In genomic region chr11:33713162-33713913, GRCh38 we compare ENCODE assay signal across 18 cellular contexts. TPM values are rescaled to one million over a fixed set of nuclear protein-coding genes. Genes with fewer than 3 reads are reported as not detected.
A peak's percentile ranks its signal among the peaks of the same experiment; 100 is the strongest.
DNase-seq lines count a peak whose midpoint lies in the region; ATAC-seq and TF ChIP-seq lines count a peak whose summit lies in the region.
"Had no signal": no experiment of that assay in that cellular context is flagged by ENCODE, and none has a peak within 500 bp of the region (broad histone marks: within the 10 kb centered on the region; RNA-seq: fewer than 3 reads in every experiment).

No MANE protein-coding gene starts in this region.

- no peak for TF ChIP-seq POLR2A in IMR-90 (IDR thresholded peaks at IDR 0.05; ENCODE audit: low read depth, low read length)
- TF ChIP-seq POLR2A in esophagus squamous epithelium (IDR thresholded peaks at IDR 0.05): no peak

- H3K4me1 ChIP-seq in IMR-90 (ENCODE audit: control insufficient read depth, insufficient read depth, low read length) (peaks cover 7% of the 10 kb centered on the region), esophagus squamous epithelium (peaks cover 9 to 55% (median 25%) of the 10 kb centered on the region in 3 donors)

- no peak overlapping the region for H2BK120ac ChIP-seq in IMR-90 (ENCODE audit: low read depth, low read length)

- BruUV-seq in IMR-90 (replicated peaks; lab: Mats Ljungman, UMichigan): no TSS peak

- peaks cover 42% of the 10 kb centered on the region for H4K20me1 ChIP-seq in IMR-90 (ENCODE audit: insufficient read depth, low read length)

- H3K9ac ChIP-seq in IMR-90 (ENCODE audit: low read depth, low read length): no peak overlapping the region

- dilution Hi-C loops in IMR-90 (cut with HindIII; ENCODE audit: low sequenced_read_pairs, unreplicated experiment): no loop called here

- H3K9me1 ChIP-seq in IMR-90 (ENCODE audit: insufficient read depth, low read length): peaks cover 14% of the 10 kb centered on the region

- no peak overlapping the region for H2AFZ ChIP-seq in IMR-90 (replicated peaks; ENCODE audit: low read length, poor library complexity)

- no peaks in the 10 kb centered on the region for H3K9me3 Mint-ChIP-seq in osteocyte (ENCODE audit: unreplicated experiment)

- ATAC-seq in IMR-90 (ENCODE audit: low read depth): peak; percentile 25
- no peak for ATAC-seq in GM18867 (IDR thresholded peaks at IDR 0.05; ENCODE audit: unreplicated experiment)
- ATAC-seq: SK-N-SH treated with all-trans-retinoic acid at 6 μM for 48 hours had no signal

- H3K14ac ChIP-seq in IMR-90 (replicated peaks; ENCODE audit: low read depth, low read length): no peak overlapping the region

- H3K79me1 ChIP-seq in IMR-90 (ENCODE audit: low read depth in 1 of 2, low read length in 2 of 2): peaks cover 40 to 76% of the 10 kb centered on the region in 2 experiments

- H2BK5ac ChIP-seq in IMR-90 (ENCODE audit: low read depth, low read length, poor library complexity, severe bottlenecking): peak overlapping the region; percentile 20

- H3K27me3 Mint-ChIP-seq in osteocyte (ENCODE audit: unreplicated experiment): no peaks in the 10 kb centered on the region

- H3K27me3 ChIP-seq in IMR-90 (ENCODE audit: control insufficient read depth, insufficient read depth, low read length): no peaks in the 10 kb centered on the region
- no peaks in the 10 kb centered on the region for H3K27me3 ChIP-seq in esophagus squamous epithelium
- H3K27me3 ChIP-seq: spleen, suprapubic skin had no signal

- H3K9me3 ChIP-seq in IMR-90 (ENCODE audit: control insufficient read depth, insufficient read depth, low read length) (no peaks in the 10 kb centered on the region), esophagus squamous epithelium (no peaks in the 10 kb centered on the region)
- H3K9me3 ChIP-seq: spleen, suprapubic skin had no signal

- peak overlapping the region; percentile 6 for H3K27ac Mint-ChIP-seq in osteocyte (ENCODE audit: unreplicated experiment)

- H3K4me3 ChIP-seq in IMR-90 (ENCODE audit: insufficient read depth, low read depth, low read length): no peak overlapping the region
- no peak overlapping the region for H3K4me3 ChIP-seq in fibroblast of the aortic adventitia (ENCODE audit: low read depth, low read length)
- H3K4me3 ChIP-seq in esophagus squamous epithelium: no peak overlapping the region
- H3K4me3 ChIP-seq: spleen, suprapubic skin had no signal

- DNase-seq in IMR-90 (no peak), NCI-H69 (lab: John Stamatoyannopoulos, UW) (peak; percentile 64), fibroblast of the aortic adventitia (ENCODE audit: low read depth) (peak; percentile 51), osteocyte (ENCODE audit: extremely low spot score, unreplicated experiment) (no peak), NCI-H82 treated with DMSO at 0.1 percent for 48 hours (lab: John Stamatoyannopoulos, UW; ENCODE audit: unreplicated experiment) (no peak), esophagus squamous epithelium (lab: John Stamatoyannopoulos, UW) (no peak), activated gamma-delta T cell treated with Interleukin-2 at 50 U/mL for 16 hours (no peak)
- DNase-seq: activated CD4-positive, alpha-beta T cell treated with anti-CD3 and anti-CD28 coated beads, Interleukin-2, amount 50 U/mL, for 1 hour; activated CD8-positive, alpha-beta memory T cell treated with anti-CD3 and anti-CD28 coated beads, Interleukin-2, amount 50 U/mL, for 48 hours; aorta; foreskin fibroblast; GOT3; NCI-H1092; NCI-H82; spleen had no signal

- WGBS in IMR-90 (ENCODE audit: extremely low coverage in 2 of 2, insufficient read length in 1 of 2), 2 experiments: no CpG with 5 or more reads among the region's 5 CpGs
- WGBS in esophagus squamous epithelium, 2 donors: 73 to 75% methylated on average over 5 of the region's 5 CpGs

- CTCF ChIA-PET in IMR-90 (lab: Yijun Ruan, JAX): no interaction called here

- no peak for TF ChIP-seq RAD21 in IMR-90 (IDR thresholded peaks at IDR 0.05; ENCODE audit: low read length)

- H3K36me3 Mint-ChIP-seq in osteocyte (ENCODE audit: unreplicated experiment): peaks cover 43% of the 10 kb centered on the region

- no peak overlapping the region for H2BK20ac ChIP-seq in IMR-90 (ENCODE audit: low read depth, low read length)

- H4K5ac ChIP-seq in IMR-90 (ENCODE audit: low read depth, low read length): no peak overlapping the region

- intact Hi-C loops in IMR-90 (cut with micrococcal nuclease) (no loop called here), esophagus squamous epithelium (cut with DNase I) (no loop called here)

- H3K27ac ChIP-seq in IMR-90 (ENCODE audit: insufficient read depth, low read length) (no peak overlapping the region), esophagus squamous epithelium (no peak overlapping the region)
- H3K27ac ChIP-seq: spleen, suprapubic skin had no signal

- POLR2A ChIA-PET in IMR-90 (lab: Charles Lee; ENCODE audit: unreplicated experiment): no interaction called here

- H3K36me3 ChIP-seq in IMR-90 (ENCODE audit: control insufficient read depth, insufficient read depth, low read length) (peaks cover 48% of the 10 kb centered on the region), esophagus squamous epithelium (peaks cover 7 to 98% (median 10%) of the 10 kb centered on the region in 3 donors)

- no peak overlapping the region for H2AK5ac ChIP-seq in IMR-90 (ENCODE audit: low read depth, low read length)

- H3K18ac ChIP-seq in IMR-90 (ENCODE audit: low read depth, low read length): no peak overlapping the region

- no peak overlapping the region for H4K8ac ChIP-seq in IMR-90 (ENCODE audit: low read depth in 2 of 2, low read length in 2 of 2)

- H4K91ac ChIP-seq in IMR-90 (ENCODE audit: insufficient read depth, low read depth, low read length): no peak overlapping the region

- in situ Hi-C loops in IMR-90 (cut with MboI; ENCODE audit: low sequenced_read_pairs): no loop called here

- no peak overlapping the region for H3K4me2 ChIP-seq in IMR-90 (ENCODE audit: low read depth, low read length)

- peak overlapping the region; percentile 14; the same call in 1 of the 2 replicates for H3K23ac ChIP-seq in IMR-90 (ENCODE audit: low read depth, low read length)

- TF ChIP-seq CTCF in IMR-90 (conservative IDR thresholded peaks at IDR 0.05; ENCODE audit: low read depth, low read length): no peak
- no peak for TF ChIP-seq CTCF in fibroblast of the aortic adventitia (IDR thresholded peaks at IDR 0.05; ENCODE audit: insufficient read depth, low read length)
- no peak for TF ChIP-seq CTCF in osteocyte (IDR thresholded peaks at IDR 0.05)
- TF ChIP-seq CTCF in esophagus squamous epithelium (IDR thresholded peaks at IDR 0.05): no peak

- no peak overlapping the region for H3K56ac ChIP-seq in IMR-90 (ENCODE audit: extremely low read depth, insufficient read depth, low read length)

- no peak overlapping the region for H2AK9ac ChIP-seq in IMR-90 (replicated peaks; ENCODE audit: low read depth, low read length, poor library complexity)

- no peak overlapping the region for H2BK15ac ChIP-seq in IMR-90 (ENCODE audit: low read depth, low read length)

- peaks cover 38% of the 10 kb centered on the region for H3K4me1 Mint-ChIP-seq in osteocyte (ENCODE audit: unreplicated experiment)

- no peak overlapping the region for H3K4me3 Mint-ChIP-seq in osteocyte (ENCODE audit: unreplicated experiment)

- no peak overlapping the region for H3K4ac ChIP-seq in IMR-90 (ENCODE audit: low read depth, low read length)

TF ChIP-seq in IMR-90, 13 proteins besides CTCF, POLR2A, EP300 and RAD21 (continues in another document):
- TF ChIP-seq BHLHE40 (IDR thresholded peaks at IDR 0.05; ENCODE audit: low read depth, low read length) (no peak), MAZ (IDR thresholded peaks at IDR 0.05; ENCODE audit: borderline replicate concordance, low read depth, low read length) (no peak), SMC3 (IDR thresholded peaks at IDR 0.05; ENCODE audit: low read depth, low read length) (no peak), FOS (IDR thresholded peaks at IDR 0.05; ENCODE audit: low read depth, low read length) (no peak), RFX5 (IDR thresholded peaks at IDR 0.05; ENCODE audit: low read depth, low read length) (no peak), USF2 (IDR thresholded peaks at IDR 0.05; ENCODE audit: low read depth, low read length) (no peak), RCOR1 (IDR thresholded peaks at IDR 0.05; ENCODE audit: insufficient replicate concordance, low read length) (no peak), CHD1 (IDR thresholded peaks at IDR 0.05; ENCODE audit: low read depth, low read length) (no peak), NFE2L2 (IDR thresholded peaks at IDR 0.05; ENCODE audit: low read depth, low read length) (no peak), MXI1 (IDR thresholded peaks at IDR 0.05; ENCODE audit: borderline replicate concordance, low read depth, low read length) (no peak), MAFK (IDR thresholded peaks at IDR 0.05; ENCODE audit: low read depth, low read length) (no peak), CEBPB (IDR thresholded peaks at IDR 0.05; ENCODE audit: low read depth, low read length) (no peak)

RNA-seq across cellular contexts. Expression of gene C11orf91, which starts 12.7 kb away (rescaled TPM):
- total RNA-seq in IMR-90 (2012; rRNA removed) (not detected in 2 replicates), fibroblast of the aortic adventitia (ENCODE audit: low replicate concordance) (not detected in 2 replicates), osteocyte (0.75 TPM in 1 of 2 replicates, not detected in the other), esophagus squamous epithelium (not detected)
- 0.10 TPM in 1 of 2 replicates, not detected in the other for polyA plus RNA-seq in IMR-90 (2012; rRNA removed)
- 0.27 TPM in 1 of 2 replicates, not detected in the other for polyA plus RNA-seq in IMR-90 (2012; cell fraction: cytosol; rRNA removed)
- polyA plus RNA-seq in IMR-90 (2012; cell fraction: nucleus; rRNA removed; ENCODE audit: low replicate concordance): 0.11 and 0.21 TPM in 2 replicates
- total RNA-seq: suprapubic skin had no signal
- polyA plus RNA-seq: aorta, spleen had no signal

RNA-seq across cellular contexts. Expression of gene CD59, which starts 22.9 kb away (rescaled TPM):
- total RNA-seq in IMR-90 (2012; rRNA removed) (637 and 765 TPM in 2 replicates), fibroblast of the aortic adventitia (ENCODE audit: low replicate concordance) (175 and 1,509 TPM in 2 replicates), osteocyte (857 and 912 TPM in 2 replicates), esophagus squamous epithelium (100 to 1,000 TPM; 191 to 525 (median 339) TPM)
- polyA plus RNA-seq in IMR-90 (2012; rRNA removed): 1,066 and 1,140 TPM in 2 replicates
- 293 and 869 TPM in 2 replicates for polyA plus RNA-seq in IMR-90 (2012; cell fraction: cytosol; rRNA removed)
- 63.7 and 319 TPM in 2 replicates for polyA plus RNA-seq in IMR-90 (2012; cell fraction: nucleus; rRNA removed; ENCODE audit: low replicate concordance)

Comparison
In these comparisons a context has a peak if more than half of its experiments do, and no peak if none do; other contexts are left out.
1. DNase-seq: peak in NCI-H69 (single experiment) and fibroblast of the aortic adventitia (single experiment); none in IMR-90 (single experiment), osteocyte (single experiment), NCI-H82 treated with DMSO at 0.1 percent for 48 hours (single experiment), esophagus squamous epithelium (single experiment) and activated gamma-delta T cell treated with Interleukin-2 at 50 U/mL for 16 hours (single experiment).